In genomic region chr2:98926601-98927000, GRCh38 we compare ENCODE assay signal across 19 cellular contexts. TPM values are rescaled to one million over a fixed set of nuclear protein-coding genes. Genes with fewer than 3 reads are reported as not detected.
DNase-seq lines count a peak whose midpoint lies in the region; ATAC-seq, FAIRE-seq and TF ChIP-seq lines count a peak whose summit lies in the region.
"Had no signal": no experiment of that assay in that cellular context is flagged by ENCODE, and none has a peak within 500 bp of the region (broad histone marks: within the 10 kb centered on the region; RNA-seq: fewer than 3 reads in every experiment).

No MANE protein-coding gene starts in this region.

- peaks cover 3% of the 10 kb centered on the region for H3K27me3 ChIP-seq in astrocyte (ENCODE audit: insufficient read depth, low read length)
- no peaks in the 10 kb centered on the region for H3K27me3 ChIP-seq in smooth muscle cell (ENCODE audit: low read depth)
- no peaks in the 10 kb centered on the region for H3K27me3 ChIP-seq in endodermal cell (ENCODE audit: control insufficient read depth, insufficient read depth, low read length, poor library complexity, severe bottlenecking)

- H3K27ac ChIP-seq in astrocyte (ENCODE audit: low read depth, low read length): no peak overlapping the region
- H3K27ac ChIP-seq in smooth muscle cell (ENCODE audit: low read depth): peak overlapping the region; percentile 36
- H3K27ac ChIP-seq in endodermal cell (ENCODE audit: low read depth, low read length): no peak overlapping the region
- H3K27ac ChIP-seq: HL-60, PC-9 had no signal

- H3K36me3 Mint-ChIP-seq in astrocyte (ENCODE audit: low read depth, unreplicated experiment): peaks cover 2% of the 10 kb centered on the region
- no peaks in the 10 kb centered on the region for H3K36me3 Mint-ChIP-seq in endodermal cell (ENCODE audit: low read depth)
- H3K36me3 Mint-ChIP-seq: CD4-positive, CD25-positive, alpha-beta regulatory T cell had no signal

- no peaks in the 10 kb centered on the region for H3K79me2 ChIP-seq in astrocyte (ENCODE audit: insufficient read depth, low read length)
- no peaks in the 10 kb centered on the region for H3K79me2 ChIP-seq in smooth muscle cell (ENCODE audit: low read depth)

- H3K4me1 ChIP-seq in astrocyte (ENCODE audit: insufficient read depth, low read length): peaks cover 4% of the 10 kb centered on the region
- no peaks in the 10 kb centered on the region for H3K4me1 ChIP-seq in smooth muscle cell (ENCODE audit: low read depth)
- no peaks in the 10 kb centered on the region for H3K4me1 ChIP-seq in endodermal cell (ENCODE audit: control insufficient read depth, insufficient read depth, low read length)

- peak; percentile 53 for ATAC-seq in esophagus mucosa
- ATAC-seq: K562 had no signal

- peaks cover 10% of the 10 kb centered on the region for H3K4me1 Mint-ChIP-seq in astrocyte (ENCODE audit: low read depth, unreplicated experiment)
- no peaks in the 10 kb centered on the region for H3K4me1 Mint-ChIP-seq in endodermal cell
- H3K4me1 Mint-ChIP-seq: CD4-positive, CD25-positive, alpha-beta regulatory T cell had no signal

- H3K4me3 ChIP-seq in astrocyte (ENCODE audit: insufficient read depth, low read depth, low read length): no peak overlapping the region
- H3K4me3 ChIP-seq in smooth muscle cell: no peak overlapping the region
- H3K4me3 ChIP-seq in endodermal cell (ENCODE audit: low read length): no peak overlapping the region
- H3K4me3 ChIP-seq: K562, PC-9 had no signal

- 61% methylated on average over 12 of the region's 12 CpGs for WGBS in smooth muscle cell (ENCODE audit: low lambda C conversion rate)
- WGBS in endodermal cell (ENCODE audit: insufficient coverage in 1 of 2, insufficient read length in 1 of 2), 2 experiments: 92 to 93% methylated on average over 9 to 12 of the region's 12 CpGs

- no peak overlapping the region for H3K4me3 Mint-ChIP-seq in astrocyte (ENCODE audit: unreplicated experiment)
- H3K4me3 Mint-ChIP-seq in endodermal cell: no peak overlapping the region
- H3K4me3 Mint-ChIP-seq: CD4-positive, CD25-positive, alpha-beta regulatory T cell had no signal

- TF ChIP-seq CTCF in astrocyte (IDR thresholded peaks at IDR 0.05; ENCODE audit: insufficient read depth, low read depth, low read length) (no peak), smooth muscle cell (IDR thresholded peaks at IDR 0.05; ENCODE audit: borderline replicate concordance, insufficient read depth, poor library complexity, severe bottlenecking) (no peak), endodermal cell (conservative IDR thresholded peaks at IDR 0.05) (no peak)

- H3K27ac Mint-ChIP-seq in astrocyte (ENCODE audit: unreplicated experiment) (no peak overlapping the region), endodermal cell (no peak overlapping the region)
- H3K27ac Mint-ChIP-seq: CD4-positive, CD25-positive, alpha-beta regulatory T cell had no signal

- no peaks in the 10 kb centered on the region for H3F3A ChIP-seq in smooth muscle cell (ENCODE audit: low read depth)

- H4K20me1 ChIP-seq in astrocyte (ENCODE audit: insufficient read depth, low read length) (no peaks in the 10 kb centered on the region), smooth muscle cell (ENCODE audit: low read depth) (no peaks in the 10 kb centered on the region)

- H3K27me3 Mint-ChIP-seq in astrocyte (ENCODE audit: low read depth, unreplicated experiment): peaks cover 13% of the 10 kb centered on the region
- peaks cover 5% of the 10 kb centered on the region for H3K27me3 Mint-ChIP-seq in endodermal cell (ENCODE audit: insufficient read depth)

- H3K4me2 ChIP-seq in astrocyte (ENCODE audit: low read length): peak overlapping the region; percentile 32
- no peak overlapping the region for H3K4me2 ChIP-seq in smooth muscle cell
- H3K4me2 ChIP-seq: PC-9 had no signal

- no peak overlapping the region for H3K9ac ChIP-seq in astrocyte (ENCODE audit: low read length)
- no peak overlapping the region for H3K9ac ChIP-seq in smooth muscle cell (ENCODE audit: low read depth)
- H3K9ac ChIP-seq in endodermal cell (ENCODE audit: extremely low read depth, low read length, poor library complexity, severe bottlenecking): no peak overlapping the region

- H2AFZ ChIP-seq in astrocyte (ENCODE audit: low read depth, low read length) (no peak overlapping the region), smooth muscle cell (ENCODE audit: low read depth) (no peak overlapping the region)
- H2AFZ ChIP-seq: PC-9 had no signal

- no peaks in the 10 kb centered on the region for H3K9me3 ChIP-seq in astrocyte (ENCODE audit: insufficient read depth, low read depth, low read length)
- H3K9me3 ChIP-seq in smooth muscle cell (replicated peaks; ENCODE audit: low read depth): no peaks in the 10 kb centered on the region
- no peaks in the 10 kb centered on the region for H3K9me3 ChIP-seq in endodermal cell (ENCODE audit: control insufficient read depth, low read length)

- H3K9me3 Mint-ChIP-seq in astrocyte (ENCODE audit: unreplicated experiment) (no peaks in the 10 kb centered on the region), endodermal cell (no peaks in the 10 kb centered on the region)

- no peak for DNase-seq in HTR-8/SVneo (ENCODE audit: insufficient read length, low spot score)
- DNase-seq in astrocyte (ENCODE audit: low read depth): peak; percentile 62
- no peak for DNase-seq in smooth muscle cell (lab: John Stamatoyannopoulos, UW; ENCODE audit: unreplicated experiment)
- no peak for DNase-seq in germinal center (ENCODE audit: low spot score)
- DNase-seq in DMS53 treated with DMSO at 0.1 percent for 48 hours (lab: John Stamatoyannopoulos, UW; ENCODE audit: unreplicated experiment): no peak
- DNase-seq in endodermal cell: no peak
- DNase-seq: ACHN; CD4-positive, CD25-positive, alpha-beta regulatory T cell; DND-41; GF-D8; NCI-H1694; NCI-H2107; PC-9; SHP77 had no signal

- peak; percentile 9 for FAIRE-seq in HTR-8/SVneo (lab: Jason Lieb, UNC)
- no peak for FAIRE-seq in astrocyte (lab: Jason Lieb, UNC)
- FAIRE-seq: D721Med, H54, K562 had no signal

- H3K36me3 ChIP-seq in astrocyte (ENCODE audit: insufficient read depth, low read length): no peaks in the 10 kb centered on the region
- no peaks in the 10 kb centered on the region for H3K36me3 ChIP-seq in smooth muscle cell (ENCODE audit: low read depth)
- H3K36me3 ChIP-seq in endodermal cell (ENCODE audit: control insufficient read depth, insufficient read depth, low read length): no peaks in the 10 kb centered on the region

RNA-seq across cellular contexts. Expression of gene CRACDL, which starts 9.4 kb away (rescaled TPM):
- total RNA-seq in astrocyte: 1.8 and 5.7 TPM in 2 replicates
- total RNA-seq in esophagus mucosa: 6.6 TPM
- total RNA-seq in smooth muscle cell: 0.04 and 0.72 TPM in 2 replicates
- 0.39 and 2.2 TPM in 2 replicates for polyA plus RNA-seq in smooth muscle cell
- under 1 TPM; 0.26 to 0.31 TPM for total RNA-seq in endodermal cell
- polyA plus RNA-seq in endodermal cell (2013, experiment 1 of 2): 0.21 TPM
- 0.25 TPM for polyA plus RNA-seq in endodermal cell (2013, experiment 2 of 2)
- total RNA-seq: K562 had no signal
- polyA plus RNA-seq: K562 had no signal
